Comparison of ENCODE assay signal across 1 cellular context in the genomic region with DNA sequence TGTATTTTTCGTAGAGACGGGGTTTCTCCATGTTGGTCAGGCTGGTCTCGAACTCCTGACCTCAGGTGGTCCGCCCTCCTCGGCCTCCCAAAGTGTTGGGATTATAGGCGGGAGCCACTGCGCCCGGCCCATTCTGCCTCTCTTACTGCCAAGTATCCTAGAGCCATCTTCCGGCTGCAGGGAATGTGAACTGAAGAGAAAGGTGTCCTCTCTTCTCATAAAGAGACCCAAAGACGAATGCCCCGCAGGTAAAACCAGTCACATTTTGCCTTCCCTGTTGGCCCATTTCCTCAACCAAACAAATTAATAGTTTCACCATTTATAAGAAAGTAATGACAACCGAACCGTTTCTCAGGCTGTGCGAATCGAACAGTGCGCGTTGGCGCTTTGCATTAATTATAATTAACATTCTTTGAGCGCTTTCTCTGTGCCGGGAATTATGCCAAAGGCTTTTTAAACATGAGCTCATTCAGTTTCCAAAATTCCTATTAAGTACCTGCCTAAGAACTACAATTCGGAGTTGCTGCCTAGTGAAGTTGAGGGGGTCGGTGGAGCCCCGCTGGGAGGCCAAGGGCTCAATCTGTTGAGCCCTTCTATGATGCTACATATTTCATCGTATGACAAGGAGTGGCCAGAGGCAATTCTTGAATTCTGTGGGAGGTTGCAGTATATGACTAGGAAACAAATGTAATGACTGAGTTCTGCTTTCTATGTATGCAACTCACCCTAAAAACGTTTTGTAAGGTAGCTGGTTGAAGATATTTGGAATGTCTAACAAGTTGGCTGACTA.
TF ChIP-seq lines count a peak whose summit lies in the region.

No MANE protein-coding gene starts in this region.

TF ChIP-seq in liver, 16 proteins besides CTCF, POLR2A, EP300 and RAD21 (continued from another document):
- TF ChIP-seq, protein P1, sequence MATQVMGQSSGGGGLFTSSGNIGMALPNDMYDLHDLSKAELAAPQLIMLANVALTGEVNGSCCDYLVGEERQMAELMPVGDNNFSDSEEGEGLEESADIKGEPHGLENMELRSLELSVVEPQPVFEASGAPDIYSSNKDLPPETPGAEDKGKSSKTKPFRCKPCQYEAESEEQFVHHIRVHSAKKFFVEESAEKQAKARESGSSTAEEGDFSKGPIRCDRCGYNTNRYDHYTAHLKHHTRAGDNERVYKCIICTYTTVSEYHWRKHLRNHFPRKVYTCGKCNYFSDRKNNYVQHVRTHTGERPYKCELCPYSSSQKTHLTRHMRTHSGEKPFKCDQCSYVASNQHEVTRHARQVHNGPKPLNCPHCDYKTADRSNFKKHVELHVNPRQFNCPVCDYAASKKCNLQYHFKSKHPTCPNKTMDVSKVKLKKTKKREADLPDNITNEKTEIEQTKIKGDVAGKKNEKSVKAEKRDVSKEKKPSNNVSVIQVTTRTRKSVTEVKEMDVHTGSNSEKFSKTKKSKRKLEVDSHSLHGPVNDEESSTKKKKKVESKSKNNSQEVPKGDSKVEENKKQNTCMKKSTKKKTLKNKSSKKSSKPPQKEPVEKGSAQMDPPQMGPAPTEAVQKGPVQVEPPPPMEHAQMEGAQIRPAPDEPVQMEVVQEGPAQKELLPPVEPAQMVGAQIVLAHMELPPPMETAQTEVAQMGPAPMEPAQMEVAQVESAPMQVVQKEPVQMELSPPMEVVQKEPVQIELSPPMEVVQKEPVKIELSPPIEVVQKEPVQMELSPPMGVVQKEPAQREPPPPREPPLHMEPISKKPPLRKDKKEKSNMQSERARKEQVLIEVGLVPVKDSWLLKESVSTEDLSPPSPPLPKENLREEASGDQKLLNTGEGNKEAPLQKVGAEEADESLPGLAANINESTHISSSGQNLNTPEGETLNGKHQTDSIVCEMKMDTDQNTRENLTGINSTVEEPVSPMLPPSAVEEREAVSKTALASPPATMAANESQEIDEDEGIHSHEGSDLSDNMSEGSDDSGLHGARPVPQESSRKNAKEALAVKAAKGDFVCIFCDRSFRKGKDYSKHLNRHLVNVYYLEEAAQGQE (IDR thresholded peaks at IDR 0.05) = no peak
- TF ChIP-seq EGR1 (IDR thresholded peaks at IDR 0.05; ENCODE audit: low read depth in 2 of 2) (no peak), HNF4A (conservative IDR thresholded peaks at IDR 0.05) (no peak), YY1 (IDR thresholded peaks at IDR 0.05) (no peak), NR2F2 (IDR thresholded peaks at IDR 0.05) (no peak)
